Comparison of ENCODE assay signal across 19 cellular contexts in the genomic region with DNA sequence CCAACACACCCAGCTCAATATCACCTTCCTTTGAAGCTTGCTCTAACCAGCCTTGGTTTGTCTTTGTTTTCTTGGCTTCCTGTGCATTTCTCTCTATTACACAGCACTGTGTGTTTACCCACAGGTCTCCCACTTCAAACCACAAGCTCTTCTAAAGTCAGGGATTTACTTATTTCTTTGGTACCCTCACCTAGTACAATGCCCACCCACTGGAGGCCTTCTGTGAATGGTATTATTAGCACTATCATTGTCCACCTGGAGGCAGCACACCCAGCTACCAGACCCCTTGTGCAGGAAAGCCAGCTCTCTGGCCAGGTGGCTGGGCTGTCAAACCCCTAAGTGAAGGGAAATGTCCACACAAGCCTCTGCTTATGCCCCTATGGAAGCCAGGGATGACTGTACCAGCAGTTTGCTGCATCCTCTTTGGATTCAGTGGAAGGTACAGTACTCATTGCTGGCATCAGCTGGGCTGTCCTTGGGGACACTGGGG. TPM values are rescaled to one million over a fixed set of nuclear protein-coding genes. Genes with fewer than 3 reads are reported as not detected.
DNase-seq lines count a peak whose midpoint lies in the region; ATAC-seq and TF ChIP-seq lines count a peak whose summit lies in the region.
"Had no signal": no experiment of that assay in that cellular context is flagged by ENCODE, and none has a peak within 500 bp of the region (broad histone marks: within the 10 kb centered on the region; RNA-seq: fewer than 3 reads in every experiment).

No MANE protein-coding gene starts in this region.

- H2AK5ac ChIP-seq in H9 (ENCODE audit: insufficient read length, low read length) = no peak overlapping the region

- H3K4me1 ChIP-seq in H9 (ENCODE audit: insufficient read depth, low read length) = no peaks in the 10 kb centered on the region; the same call in 1 of the 2 replicates
- peaks cover 13% of the 10 kb centered on the region for H3K4me1 ChIP-seq in neural progenitor cell
- H3K4me1 ChIP-seq: pancreas had no signal

- intact Hi-C loops in activated CD4-positive, alpha-beta T cell treated with anti-CD3 and anti-CD28 coated beads for 36 hours (cut with DNase I, micrococcal nuclease) = loop anchor here in 1 of 2 experiments (1.0 to 10.0 kb wide), 2 partner anchors 8 to 48 kb away; no protein-coding TSS in a partner anchor

- no peaks in the 10 kb centered on the region for H3K23me2 ChIP-seq in H9 (ENCODE audit: insufficient read length, low read depth, low read length, poor library complexity, severe bottlenecking)

- no peak overlapping the region for H3K27ac Mint-ChIP-seq in activated CD4-positive, alpha-beta T cell treated with anti-CD3 and anti-CD28 coated beads for 36 hours
- H3K27ac Mint-ChIP-seq in H9 = no peak overlapping the region
- no peak overlapping the region for H3K27ac Mint-ChIP-seq in natural killer cell treated with Interleukin-12 subunit alpha and Interleukin-12 subunit beta and Interleukin-15 and Interleukin-18, amount 100 ng/mL, for 72 hours
- H3K27ac Mint-ChIP-seq in neural progenitor cell = no peak overlapping the region
- H3K27ac Mint-ChIP-seq: HFFc6 had no signal

- H3K27me3 Mint-ChIP-seq in activated CD4-positive, alpha-beta T cell treated with anti-CD3 and anti-CD28 coated beads for 36 hours = no peaks in the 10 kb centered on the region
- H3K27me3 Mint-ChIP-seq in H9 (ENCODE audit: low read depth) (peaks cover 4% of the 10 kb centered on the region; the same call in 1 of the 2 replicates), neural progenitor cell (ENCODE audit: insufficient read depth, low read depth) (peaks cover 5% of the 10 kb centered on the region)
- H3K27me3 Mint-ChIP-seq in natural killer cell treated with Interleukin-12 subunit alpha and Interleukin-12 subunit beta and Interleukin-15 and Interleukin-18, amount 100 ng/mL, for 72 hours = peaks cover 5 to 8% of the 10 kb centered on the region in 2 donors

- no peak overlapping the region for H3T11ph ChIP-seq in H9 (ENCODE audit: low read length)

- POLR2A ChIA-PET in activated CD4-positive, alpha-beta T cell treated with anti-CD3 and anti-CD28 coated beads for 36 hours (lab: Charles Lee) = interaction anchor here (0.6 to 2.4 kb wide), 3 partner anchors 10 to 220 kb away, joined by 4 to 15 read pairs (median 5); a partner anchor contains a TSS

- H3K79me1 ChIP-seq in H9 (ENCODE audit: insufficient read depth, low read depth, low read length, poor library complexity, severe bottlenecking) = no peaks in the 10 kb centered on the region

- no peak overlapping the region for H3K14ac ChIP-seq in H9 (ENCODE audit: insufficient read depth, low read length)

- peaks cover 31% of the 10 kb centered on the region for H3K4me1 Mint-ChIP-seq in activated CD4-positive, alpha-beta T cell treated with anti-CD3 and anti-CD28 coated beads for 36 hours
- H3K4me1 Mint-ChIP-seq in H9 (peaks cover 24 to 25% of the 10 kb centered on the region in 2 experiments), neural progenitor cell (peaks cover 17% of the 10 kb centered on the region)
- peaks cover 10 to 28% of the 10 kb centered on the region in 2 donors for H3K4me1 Mint-ChIP-seq in natural killer cell treated with Interleukin-12 subunit alpha and Interleukin-12 subunit beta and Interleukin-15 and Interleukin-18, amount 100 ng/mL, for 72 hours (ENCODE audit: low read depth in 2 of 2)

- no peak overlapping the region for H3K56ac ChIP-seq in H9 (ENCODE audit: insufficient read length, low read depth, low read length)

- H2BK12ac ChIP-seq in H9 (ENCODE audit: insufficient read length, low read depth, low read length) = no peak overlapping the region

- H3K4me2 ChIP-seq in H9 (ENCODE audit: insufficient read depth, insufficient read length, low read length) (no peak overlapping the region), neural progenitor cell (no peak overlapping the region)
- H3K4me2 ChIP-seq: KMS-11 had no signal

- H2AFZ ChIP-seq in H9 (ENCODE audit: low read length) = no peak overlapping the region
- H2AFZ ChIP-seq in neural progenitor cell (replicated peaks) = no peak overlapping the region

- H3K23ac ChIP-seq in H9 (ENCODE audit: insufficient read length, low read depth, low read length) = no peak overlapping the region

- H4K5ac ChIP-seq in H9 (ENCODE audit: insufficient read length, low read depth, low read length) = no peak overlapping the region

- H2BK5ac ChIP-seq in H9 (ENCODE audit: insufficient read length, low read length) = no peak overlapping the region

- H4K8ac ChIP-seq in H9 (replicated peaks; ENCODE audit: insufficient read length, low read depth, low read length) = no peak overlapping the region

- H3K79me2 ChIP-seq in H9 (ENCODE audit: insufficient read depth, low read length) = no peaks in the 10 kb centered on the region
- H3K79me2 ChIP-seq in neural progenitor cell (ENCODE audit: low read depth) = no peaks in the 10 kb centered on the region

- CTCF ChIA-PET in activated CD4-positive, alpha-beta T cell treated with anti-CD3 and anti-CD28 coated beads for 36 hours (lab: Charles Lee) = interaction anchor here (0.6 to 3.2 kb wide), 13 partner anchors 9 to 134 kb away, joined by 3 to 13 read pairs (median 4); a partner anchor contains a TSS

- H3K4me3 ChIP-seq in neural progenitor cell = no peak overlapping the region
- H3K4me3 ChIP-seq: dorsolateral prefrontal cortex, pancreas, spleen had no signal

- no peak for TF ChIP-seq CTCF in H9 (conservative IDR thresholded peaks at IDR 0.05)
- TF ChIP-seq CTCF in neural progenitor cell (IDR thresholded peaks at IDR 0.05) = no peak

- H2BK120ac ChIP-seq in H9 (ENCODE audit: low read depth, low read length, poor library complexity, severe bottlenecking) = no peak overlapping the region

- H3K4ac ChIP-seq in H9 (ENCODE audit: low read depth, low read length) = no peak overlapping the region

- no peaks in the 10 kb centered on the region for H3K9me3 Mint-ChIP-seq in activated CD4-positive, alpha-beta T cell treated with anti-CD3 and anti-CD28 coated beads for 36 hours (ENCODE audit: low read depth)
- peaks cover 0 to 9% of the 10 kb centered on the region in 2 experiments; a peak in 4 of 5 replicates for H3K9me3 Mint-ChIP-seq in H9
- no peaks in the 10 kb centered on the region for H3K9me3 Mint-ChIP-seq in natural killer cell treated with Interleukin-12 subunit alpha and Interleukin-12 subunit beta and Interleukin-15 and Interleukin-18, amount 100 ng/mL, for 72 hours
- H3K9me3 Mint-ChIP-seq in neural progenitor cell = peaks cover 10% of the 10 kb centered on the region
- H3K9me3 Mint-ChIP-seq: HFFc6 had no signal

- no peaks in the 10 kb centered on the region for H4K20me1 ChIP-seq in H9 (ENCODE audit: control insufficient read depth, insufficient read depth, insufficient read length)
- no peaks in the 10 kb centered on the region for H4K20me1 ChIP-seq in neural progenitor cell (ENCODE audit: low read depth)

- no peak overlapping the region for H2BK15ac ChIP-seq in H9 (ENCODE audit: low read depth, low read length)

- H3K27ac ChIP-seq in H9 (ENCODE audit: insufficient read length, low read depth, low read length) (no peak overlapping the region), neural progenitor cell (no peak overlapping the region)
- H3K27ac ChIP-seq: dorsolateral prefrontal cortex, KMS-11, pancreas had no signal

- no peak overlapping the region for H3K9ac ChIP-seq in H9 (ENCODE audit: extremely low read depth, insufficient read length, low read length)
- H3K9ac ChIP-seq in neural progenitor cell = no peak overlapping the region
- H3K9ac ChIP-seq: KMS-11 had no signal

- no peaks in the 10 kb centered on the region for H3K36me3 ChIP-seq in neural progenitor cell
- H3K36me3 ChIP-seq: pancreas, spleen had no signal

- H4K91ac ChIP-seq in H9 (ENCODE audit: insufficient read length, low read depth, low read length) = no peak overlapping the region

- no peaks in the 10 kb centered on the region for H3K36me3 Mint-ChIP-seq in activated CD4-positive, alpha-beta T cell treated with anti-CD3 and anti-CD28 coated beads for 36 hours (ENCODE audit: low read depth)
- H3K36me3 Mint-ChIP-seq in H9 (ENCODE audit: insufficient read depth in 1 of 3, low read depth in 3 of 3) = peaks cover 0 to 2% (median 0%) of the 10 kb centered on the region in 3 experiments; a peak in 1 of 7 replicates
- H3K36me3 Mint-ChIP-seq in natural killer cell treated with Interleukin-12 subunit alpha and Interleukin-12 subunit beta and Interleukin-15 and Interleukin-18, amount 100 ng/mL, for 72 hours = no peaks in the 10 kb centered on the region
- no peaks in the 10 kb centered on the region for H3K36me3 Mint-ChIP-seq in neural progenitor cell

- ATAC-seq in activated CD4-positive, alpha-beta T cell treated with anti-CD3 and anti-CD28 coated beads for 36 hours = peak; percentile 90
- peak; percentile 67 to 80 for ATAC-seq in natural killer cell treated with Interleukin-12 subunit alpha and Interleukin-12 subunit beta and Interleukin-15 and Interleukin-18, amount 100 ng/mL, for 72 hours
- ATAC-seq: left cardiac atrium, pancreas had no signal

- no peak overlapping the region for H2BK20ac ChIP-seq in H9 (ENCODE audit: low read depth, low read length, poor library complexity, severe bottlenecking)

- H3F3A ChIP-seq in neural progenitor cell (ENCODE audit: low read depth) = peaks cover 12% of the 10 kb centered on the region

- H3K4me3 Mint-ChIP-seq in activated CD4-positive, alpha-beta T cell treated with anti-CD3 and anti-CD28 coated beads for 36 hours = no peak overlapping the region
- H3K4me3 Mint-ChIP-seq in H9 (no peak overlapping the region), neural progenitor cell (no peak overlapping the region)
- H3K4me3 Mint-ChIP-seq in natural killer cell treated with Interleukin-12 subunit alpha and Interleukin-12 subunit beta and Interleukin-15 and Interleukin-18, amount 100 ng/mL, for 72 hours = no peak overlapping the region
- H3K4me3 Mint-ChIP-seq: HFFc6 had no signal

- H3K18ac ChIP-seq in H9 (ENCODE audit: insufficient read length, low read depth, low read length) = no peak overlapping the region

- no peak for DNase-seq in activated CD4-positive, alpha-beta T cell treated with anti-CD3 and anti-CD28 coated beads for 36 hours
- DNase-seq in activated CD4-positive, alpha-beta T cell treated with anti-CD3 and anti-CD28 coated beads for 1 hour = no peak
- DNase-seq in H9 = peak; percentile 28
- DNase-seq in activated T-cell treated with anti-CD3 and anti-CD28 coated beads, Interleukin-2, amount 50 U/mL, for 48 hours = peak; percentile 41 to 44
- no peak for DNase-seq in natural killer cell treated with Interleukin-12 subunit alpha and Interleukin-12 subunit beta and Interleukin-15 and Interleukin-18, amount 100 ng/mL, for 72 hours (ENCODE audit: low spot score)
- DNase-seq in neural progenitor cell (ENCODE audit: low spot score) = no peak
- no peak for DNase-seq in GDM1 (lab: John Stamatoyannopoulos, UW)
- DNase-seq in NCI-H2107 (lab: John Stamatoyannopoulos, UW) = no peak
- DNase-seq: 8988T, dorsolateral prefrontal cortex, EL, HFFc6, left cardiac atrium, NCI-H1417, NCI-H2227 treated with DMSO at 0.1 percent for 48 hours, pancreas, SHP77, spleen had no signal

- H3K27me3 ChIP-seq in H9 (ENCODE audit: insufficient read depth, low read length) (no peaks in the 10 kb centered on the region), neural progenitor cell (no peaks in the 10 kb centered on the region)
- H3K27me3 ChIP-seq: dorsolateral prefrontal cortex, pancreas, spleen had no signal

- H3K9me3 ChIP-seq in H9 (ENCODE audit: control insufficient read depth, low read depth, low read length) (no peaks in the 10 kb centered on the region), neural progenitor cell (ENCODE audit: low read depth) (no peaks in the 10 kb centered on the region)
- H3K9me3 ChIP-seq: pancreas, spleen had no signal

RNA-seq across cellular contexts. Expression of a gene that starts 9.4 kb away (rescaled TPM):
- total RNA-seq in activated CD4-positive, alpha-beta T cell treated with anti-CD3 and anti-CD28 coated beads for 36 hours = 100 to 1,000 TPM; 245 to 322 TPM
- total RNA-seq in H9 (2021) = 230 TPM in 2 replicates
- 100 to 1,000 TPM in 1 of 2 donors, 10 to 100 TPM in 1; 96.7 to 116 TPM for total RNA-seq in natural killer cell treated with Interleukin-12 subunit alpha and Interleukin-12 subunit beta and Interleukin-15 and Interleukin-18, amount 100 ng/mL, for 72 hours
- total RNA-seq in neural progenitor cell (ENCODE audit: low replicate concordance) = 566 and 968 TPM in 2 replicates

RNA-seq across cellular contexts. Expression of a gene that starts 16.2 kb away (rescaled TPM):
- total RNA-seq in activated CD4-positive, alpha-beta T cell treated with anti-CD3 and anti-CD28 coated beads for 36 hours = 10 to 100 TPM; 40.2 to 45.6 TPM
- total RNA-seq in H9 (2021) = 49.9 and 51.1 TPM in 2 replicates
- total RNA-seq in natural killer cell treated with Interleukin-12 subunit alpha and Interleukin-12 subunit beta and Interleukin-15 and Interleukin-18, amount 100 ng/mL, for 72 hours = under 1 TPM; 0.59 to 0.88 TPM
- total RNA-seq in neural progenitor cell (ENCODE audit: low replicate concordance) = 14.4 and 20.3 TPM in 2 replicates

Comparison
In these comparisons a context has a peak if more than half of its experiments do, and no peak if none do; other contexts are left out.
1. DNase-seq: peak in H9 (single experiment) and activated T-cell treated with anti-CD3 and anti-CD28 coated beads, Interleukin-2, amount 50 U/mL, for 48 hours (2 of 2); none in activated CD4-positive, alpha-beta T cell treated with anti-CD3 and anti-CD28 coated beads for 36 hours (single experiment), activated CD4-positive, alpha-beta T cell treated with anti-CD3 and anti-CD28 coated beads for 1 hour (single experiment), natural killer cell treated with Interleukin-12 subunit alpha and Interleukin-12 subunit beta and Interleukin-15 and Interleukin-18, amount 100 ng/mL, for 72 hours (single experiment), neural progenitor cell (single experiment), GDM1 (single experiment) and NCI-H2107 (single experiment).